ENCODE assay signal across 1 cellular context in genomic region chr4:56606385-56606784, GRCh38.
A peak's percentile ranks its signal among the peaks of the same experiment; 100 is the strongest.
TF ChIP-seq lines count a peak whose summit lies in the region.

No MANE protein-coding gene starts in this region.

TF ChIP-seq in H1, 55 proteins besides CTCF, POLR2A, EP300 and RAD21:
- no peak for TF ChIP-seq KDM1A (IDR thresholded peaks at IDR 0.05; ENCODE audit: borderline replicate concordance, low read length)
- no peak for TF ChIP-seq NANOG (IDR thresholded peaks at IDR 0.05; ENCODE audit: insufficient read depth, low read depth, low read length, poor library complexity, severe bottlenecking)
- TF ChIP-seq CHD2 (IDR thresholded peaks at IDR 0.05; ENCODE audit: low read length) = no peak
- TF ChIP-seq SUZ12 (IDR thresholded peaks at IDR 0.05; ENCODE audit: low read length) = 0 out of 2 replicates have a peak, but pooled peaks have one; percentile 19
- no peak for TF ChIP-seq ZNF274 (IDR thresholded peaks at IDR 0.05; ENCODE audit: borderline replicate concordance, extremely low read depth, low read length)
